8 cellular contexts compared by ENCODE assay signal in the genomic region with DNA sequence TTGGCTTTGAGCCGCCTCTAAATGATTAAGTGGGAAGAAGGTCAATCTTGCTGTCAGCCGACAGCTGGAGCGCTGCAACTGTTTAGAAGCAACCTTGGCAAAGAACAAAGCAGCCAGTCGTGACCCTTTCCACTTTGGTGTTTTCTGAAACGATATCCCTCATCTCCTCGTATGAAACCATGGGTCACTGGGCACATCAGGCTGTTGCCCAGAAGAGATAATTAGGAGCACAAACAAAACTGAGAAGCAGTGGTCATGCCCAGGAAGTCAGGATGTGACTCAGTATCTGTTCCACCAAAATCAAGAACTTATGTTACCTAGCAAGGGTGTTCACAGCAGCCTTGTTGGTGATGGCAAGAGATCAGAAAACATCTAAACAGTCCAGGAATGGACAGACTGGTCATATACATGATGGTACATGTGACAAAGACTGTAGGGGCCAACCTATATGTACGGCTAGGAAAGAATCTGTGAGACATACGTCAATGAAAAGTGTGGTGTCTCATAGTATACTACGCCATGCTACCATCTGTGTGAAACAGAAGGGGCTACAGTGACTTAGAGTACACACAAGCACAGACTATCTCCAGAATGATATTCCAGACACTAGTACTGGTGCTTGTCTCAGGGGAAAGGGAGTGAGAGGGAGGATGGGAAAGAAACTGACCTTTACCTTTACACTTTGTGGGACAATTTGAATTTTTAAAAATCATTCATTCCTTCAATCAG. TPM values are rescaled to one million over a fixed set of nuclear protein-coding genes. Genes with fewer than 3 reads are reported as not detected.
DNase-seq lines count a peak whose midpoint lies in the region; ATAC-seq and TF ChIP-seq lines count a peak whose summit lies in the region.

No MANE protein-coding gene starts in this region.

- H3K27ac ChIP-seq in ovary: peak overlapping the region; percentile 47 to 67

- H3K27me3 ChIP-seq in ovary: no peaks in the 10 kb centered on the region

- TF ChIP-seq POLR2A in ovary (IDR thresholded peaks at IDR 0.05): no peak

- H3K36me3 Mint-ChIP-seq in Calu3 (ENCODE audit: insufficient read depth, unreplicated experiment): peaks cover 5% of the 10 kb centered on the region

- TF ChIP-seq CTCF in Calu3 (IDR thresholded peaks at IDR 0.05; ENCODE audit: unreplicated experiment) (no peak), epithelial cell of proximal tubule (conservative IDR thresholded peaks at IDR 0.05; ENCODE audit: low read depth, low read length) (peak; percentile 2), ovary (IDR thresholded peaks at IDR 0.05) (no peak)

- no peaks in the 10 kb centered on the region for H3K36me3 ChIP-seq in ovary

- H3K4me3 ChIP-seq in epithelial cell of proximal tubule (ENCODE audit: low read depth, low read length): no peak overlapping the region
- H3K4me3 ChIP-seq in ovary: no peak overlapping the region

- peaks cover 16% of the 10 kb centered on the region for H3K4me1 ChIP-seq in ovary (ENCODE audit: insufficient read depth)

- DNase-seq in Calu3 (no peak), RPMI7951 (ENCODE audit: low read depth) (peak; percentile 99), epithelial cell of proximal tubule (ENCODE audit: low read depth) (no peak), ovary (peak in 2 of 5 donors; percentile 38 to 46), NCI-H2171 (lab: John Stamatoyannopoulos, UW) (no peak), KG1 (lab: John Stamatoyannopoulos, UW) (no peak), NCI-H2029 (lab: John Stamatoyannopoulos, UW) (no peak)

- no peaks in the 10 kb centered on the region for H3K27me3 Mint-ChIP-seq in Calu3 (ENCODE audit: unreplicated experiment)

- BruUV-seq in Calu3 (replicated peaks; lab: Mats Ljungman, UMichigan): TSS peak; percentile 34

- no peak overlapping the region for H3K4me3 Mint-ChIP-seq in Calu3 (ENCODE audit: low read depth, unreplicated experiment)

- 33 to 39% (median 34%) methylated on average over 9 of the region's 9 CpGs for WGBS in ovary, 3 donors

- H3K9me3 Mint-ChIP-seq in Calu3 (ENCODE audit: low read depth, unreplicated experiment): no peaks in the 10 kb centered on the region

- intact Hi-C loops in Calu3 (cut with micrococcal nuclease; ENCODE audit: unreplicated experiment): no loop called here
- intact Hi-C loops in ovary (cut with DNase I): no loop called here

- CTCF ChIA-PET in Calu3 (lab: Charles Lee): no interaction called here

- ATAC-seq in GM18861 (IDR thresholded peaks at IDR 0.05; ENCODE audit: unreplicated experiment): no peak

- H3K4me1 Mint-ChIP-seq in Calu3 (ENCODE audit: low read depth, unreplicated experiment): peaks cover 29% of the 10 kb centered on the region

- no peaks in the 10 kb centered on the region for H3K9me3 ChIP-seq in ovary

- peak overlapping the region; percentile 78 for H3K27ac Mint-ChIP-seq in Calu3 (ENCODE audit: unreplicated experiment)

- TF ChIP-seq EP300 in ovary (IDR thresholded peaks at IDR 0.05): no peak

RNA-seq across cellular contexts. Expression of gene STN1, which starts 22.4 kb away (rescaled TPM):
- total RNA-seq in Calu3 (2022) (13.1 and 16.0 TPM in 2 replicates), epithelial cell of proximal tubule (19.7 and 28.2 TPM in 2 replicates), ovary (10 to 100 TPM; 13.4 to 19.3 (median 17.3) TPM)
- 72.5 and 75.9 TPM in 2 replicates for total RNA-seq in RPMI7951 (2014; rRNA removed; shearing (Covaris generic))
- polyA plus RNA-seq in ovary: 10 to 100 TPM; 18.4 to 28.2 TPM

RNA-seq across cellular contexts. Expression of gene SH3PXD2A, which starts 40.2 kb away (rescaled TPM):
- 7.5 TPM in 2 replicates for total RNA-seq in Calu3 (2022)
- total RNA-seq in RPMI7951 (2014; rRNA removed; shearing (Covaris generic)): 9.7 and 10.7 TPM in 2 replicates
- 4.8 and 5.8 TPM in 2 replicates for total RNA-seq in epithelial cell of proximal tubule
- total RNA-seq in ovary: 10 to 100 TPM; 15.3 to 82.9 (median 58.8) TPM
- 10 to 100 TPM; 29.3 to 37.4 TPM for polyA plus RNA-seq in ovary
